In the genomic region with DNA sequence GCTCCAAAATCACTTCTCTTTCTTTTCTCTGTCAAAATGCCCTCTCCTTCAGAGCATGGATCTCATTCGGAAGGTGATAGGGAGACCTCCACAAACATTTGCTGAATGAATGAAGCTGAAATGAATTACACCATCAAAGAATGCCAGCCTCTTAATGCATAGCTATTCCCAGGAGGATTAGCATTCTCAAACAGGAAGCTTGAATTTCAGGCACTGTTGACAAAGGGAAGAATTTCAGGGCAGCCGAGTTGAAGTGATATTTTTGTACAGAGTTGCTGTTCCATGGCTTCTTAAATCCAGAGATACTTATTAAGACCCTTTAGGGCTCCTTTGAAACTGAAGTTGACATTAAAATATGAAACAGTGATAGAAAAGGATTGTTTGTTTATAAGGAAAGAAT, we compare ENCODE assay signal across 16 cellular contexts. TPM values are rescaled to one million over a fixed set of nuclear protein-coding genes. Genes with fewer than 3 reads are reported as not detected.
DNase-seq lines count a peak whose midpoint lies in the region; ATAC-seq and TF ChIP-seq lines count a peak whose summit lies in the region.
"Had no signal": no experiment of that assay in that cellular context is flagged by ENCODE, and none has a peak within 500 bp of the region (broad histone marks: within the 10 kb centered on the region; RNA-seq: fewer than 3 reads in every experiment).

No MANE protein-coding gene starts in this region.

- H3K9ac ChIP-seq in BLaER1 treated with 17β-estradiol and CSF1 and Interleukin-3, amounts not matched to agents 10 nM and 100 nM = peak overlapping the region in 8 of 11 experiments; percentile 7 to 65 (median 56); a peak in 15 of 22 replicates

- peak overlapping the region in 9 of 11 experiments; percentile 20 to 82 (median 68); a peak in 17 of 22 replicates for H3K27ac ChIP-seq in BLaER1 treated with 17β-estradiol and CSF1 and Interleukin-3, amounts not matched to agents 10 nM and 100 nM
- H3K27ac ChIP-seq in HEK293 (ENCODE audit: extremely low read depth, low read depth, low read length) = no peak overlapping the region
- H3K27ac ChIP-seq in VCaP = peak overlapping the region; percentile 100
- H3K27ac ChIP-seq: dorsolateral prefrontal cortex, skin epidermis, WERI-Rb-1 had no signal

- no peaks in the 10 kb centered on the region for H3K9me3 Mint-ChIP-seq in activated CD4-positive, alpha-beta T cell treated with anti-CD3 and anti-CD28 coated beads, Interleukin-2, amount 10 ng/mL, durations not matched to agents 7 days and 5 days
- no peaks in the 10 kb centered on the region for H3K9me3 Mint-ChIP-seq in activated T-cell treated with anti-CD3 and anti-CD28 coated beads, Interleukin-2, amount 50 U/mL, for 4 hours
- H3K9me3 Mint-ChIP-seq: activated naive CD8-positive, alpha-beta T cell treated with anti-CD3 and anti-CD28 coated beads, Interleukin-2, amount 50 U/mL, for 24 hours had no signal

- no peak for TF ChIP-seq CTCF in HEK293 (tag by site-specific recombination; IDR thresholded peaks at IDR 0.05)
- TF ChIP-seq CTCF in VCaP (conservative IDR thresholded peaks at IDR 0.05) = no peak

- H3K27ac Mint-ChIP-seq in activated CD4-positive, alpha-beta T cell treated with anti-CD3 and anti-CD28 coated beads, Interleukin-2, amount 10 ng/mL, durations not matched to agents 7 days and 5 days = no peak overlapping the region
- H3K27ac Mint-ChIP-seq: activated naive CD8-positive, alpha-beta T cell treated with anti-CD3 and anti-CD28 coated beads, Interleukin-2, amount 50 U/mL, for 24 hours; naive thymus-derived CD4-positive, alpha-beta T cell had no signal

- peaks cover 10% of the 10 kb centered on the region for H3K36me3 Mint-ChIP-seq in activated CD4-positive, alpha-beta T cell treated with anti-CD3 and anti-CD28 coated beads, Interleukin-2, amount 10 ng/mL, durations not matched to agents 7 days and 5 days (ENCODE audit: low read depth)
- no peaks in the 10 kb centered on the region for H3K36me3 Mint-ChIP-seq in activated T-cell treated with anti-CD3 and anti-CD28 coated beads, Interleukin-2, amount 50 U/mL, for 4 hours (ENCODE audit: insufficient read depth)

- no peaks in the 10 kb centered on the region for H3K4me1 Mint-ChIP-seq in activated CD4-positive, alpha-beta T cell treated with anti-CD3 and anti-CD28 coated beads, Interleukin-2, amount 10 ng/mL, durations not matched to agents 7 days and 5 days
- peaks cover 8% of the 10 kb centered on the region for H3K4me1 Mint-ChIP-seq in activated T-cell treated with anti-CD3 and anti-CD28 coated beads, Interleukin-2, amount 50 U/mL, for 4 hours (ENCODE audit: low read depth)

- peak overlapping the region; percentile 38 to 93 (median 82) for H3K4me2 ChIP-seq in BLaER1 treated with 17β-estradiol and CSF1 and Interleukin-3, amounts not matched to agents 10 nM and 100 nM

- peaks cover 62 to 82% (median 81%) of the 10 kb centered on the region in 10 experiments for H3K4me1 ChIP-seq in BLaER1 treated with 17β-estradiol and CSF1 and Interleukin-3, amounts not matched to agents 10 nM and 100 nM
- peaks cover 10% of the 10 kb centered on the region for H3K4me1 ChIP-seq in HEK293 (ENCODE audit: control insufficient read depth, insufficient read depth, low read length)

- no peaks in the 10 kb centered on the region for H3K9me3 ChIP-seq in BLaER1 treated with 17β-estradiol and CSF1 and Interleukin-3, amounts not matched to agents 10 nM and 100 nM (replicated peaks in 1 of 11)
- no peaks in the 10 kb centered on the region for H3K9me3 ChIP-seq in HEK293 (ENCODE audit: control insufficient read depth, insufficient read depth, low read depth, low read length)

- H3K4me3 ChIP-seq in BLaER1 treated with 17β-estradiol and CSF1 and Interleukin-3, amounts not matched to agents 10 nM and 100 nM = peak overlapping the region in 4 of 10 experiments; percentile 14 to 32 (median 20); a peak in 5 of 20 replicates
- H3K4me3 ChIP-seq in HEK293 (ENCODE audit: low read depth, low read length) = no peak overlapping the region
- H3K4me3 ChIP-seq: dorsolateral prefrontal cortex, skin epidermis had no signal

- no peak for ATAC-seq in GM21423 (IDR thresholded peaks at IDR 0.05; ENCODE audit: unreplicated experiment)
- ATAC-seq in activated T-cell treated with anti-CD3 and anti-CD28 coated beads, Interleukin-2, amount 50 U/mL, for 4 hours = no peak
- ATAC-seq in HG03342 (IDR thresholded peaks at IDR 0.05; ENCODE audit: unreplicated experiment) = no peak
- ATAC-seq: activated naive CD8-positive, alpha-beta T cell treated with anti-CD3 and anti-CD28 coated beads, Interleukin-2, amount 50 U/mL, for 24 hours; naive thymus-derived CD4-positive, alpha-beta T cell had no signal

- CTCF ChIA-PET in HEK293 (lab: Yijun Ruan, JAX) = interaction anchor here (0.7 to 3.2 kb wide), 7 partner anchors 18 to 87 kb away, joined by 3 to 19 read pairs (median 4); a partner anchor contains a TSS
- CTCF ChIA-PET in activated CD4-positive, alpha-beta T cell treated with anti-CD3 and anti-CD28 coated beads, Interleukin-2, amount 10 ng/mL, durations not matched to agents 7 days and 5 days (lab: Charles Lee) = interaction anchor here (0.9 to 1.3 kb wide), 4 partner anchors 8 to 83 kb away, joined by 3 to 4 read pairs (median 3); no protein-coding TSS in a partner anchor

- no peaks in the 10 kb centered on the region for H3K27me3 ChIP-seq in BLaER1 treated with 17β-estradiol and CSF1 and Interleukin-3, amounts not matched to agents 10 nM and 100 nM
- H3K27me3 ChIP-seq: dorsolateral prefrontal cortex had no signal

- no peak overlapping the region for H3K4me3 Mint-ChIP-seq in activated CD4-positive, alpha-beta T cell treated with anti-CD3 and anti-CD28 coated beads, Interleukin-2, amount 10 ng/mL, durations not matched to agents 7 days and 5 days
- H3K4me3 Mint-ChIP-seq in activated T-cell treated with anti-CD3 and anti-CD28 coated beads, Interleukin-2, amount 50 U/mL, for 4 hours = no peak overlapping the region
- H3K4me3 Mint-ChIP-seq: activated naive CD8-positive, alpha-beta T cell treated with anti-CD3 and anti-CD28 coated beads, Interleukin-2, amount 50 U/mL, for 24 hours; naive thymus-derived CD4-positive, alpha-beta T cell had no signal

- POLR2A ChIA-PET in HEK293 (lab: Yijun Ruan, JAX) = interaction anchor here (0.7 to 3.9 kb wide), 2 partner anchors 18 to 71 kb away, joined by 3 to 37 read pairs; a partner anchor contains a TSS
- POLR2A ChIA-PET in activated CD4-positive, alpha-beta T cell treated with anti-CD3 and anti-CD28 coated beads, Interleukin-2, amount 10 ng/mL, durations not matched to agents 7 days and 5 days (lab: Charles Lee) = no interaction called here

- peaks cover 3% of the 10 kb centered on the region for H3K27me3 Mint-ChIP-seq in activated CD4-positive, alpha-beta T cell treated with anti-CD3 and anti-CD28 coated beads, Interleukin-2, amount 10 ng/mL, durations not matched to agents 7 days and 5 days
- no peaks in the 10 kb centered on the region for H3K27me3 Mint-ChIP-seq in activated T-cell treated with anti-CD3 and anti-CD28 coated beads, Interleukin-2, amount 50 U/mL, for 4 hours (ENCODE audit: low read depth)
- H3K27me3 Mint-ChIP-seq: activated naive CD8-positive, alpha-beta T cell treated with anti-CD3 and anti-CD28 coated beads, Interleukin-2, amount 50 U/mL, for 24 hours; naive thymus-derived CD4-positive, alpha-beta T cell had no signal

- peaks cover 6 to 17% (median 13%) of the 10 kb centered on the region in 11 experiments for H3K36me3 ChIP-seq in BLaER1 treated with 17β-estradiol and CSF1 and Interleukin-3, amounts not matched to agents 10 nM and 100 nM
- H3K36me3 ChIP-seq in HEK293 (ENCODE audit: control insufficient read depth in 2 of 2, insufficient read depth in 1 of 2, low read length in 2 of 2) = peaks cover 0 to 7% of the 10 kb centered on the region in 2 experiments; a peak in 1 of 3 replicates
- H3K36me3 ChIP-seq: WERI-Rb-1 had no signal

- peak; percentile 62 for DNase-seq in iris pigment epithelial cell (ENCODE audit: low read depth)
- DNase-seq in activated CD4-positive, alpha-beta T cell treated with anti-CD3 and anti-CD28 coated beads, Interleukin-2, amount 10 ng/mL, durations not matched to agents 7 days and 5 days = no peak
- DNase-seq in activated T-cell treated with anti-CD3 and anti-CD28 coated beads, Interleukin-2, amount 50 U/mL, for 4 hours = no peak
- DNase-seq: activated naive CD8-positive, alpha-beta T cell treated with anti-CD3 and anti-CD28 coated beads, Interleukin-2, amount 50 U/mL, for 24 hours; dorsolateral prefrontal cortex; naive thymus-derived CD4-positive, alpha-beta T cell; NCI-H510A treated with DMSO at 0.1 percent for 48 hours; SHP77; WERI-Rb-1 had no signal

- peaks cover 0 to 14% (median 6%) of the 10 kb centered on the region in 11 experiments; a peak in 15 of 22 replicates for H4K20me1 ChIP-seq in BLaER1 treated with 17β-estradiol and CSF1 and Interleukin-3, amounts not matched to agents 10 nM and 100 nM

TF ChIP-seq in HEK293, 187 proteins besides CTCF, POLR2A, EP300 and RAD21 (continues in another document):
- TF ChIP-seq ZEB2 (tag by site-specific recombination; IDR thresholded peaks at IDR 0.05) (0 out of 2 replicates have a peak, but pooled peaks have one; percentile 33), SP3 (tag by site-specific recombination; IDR thresholded peaks at IDR 0.05) (no peak), YY2 (tag by site-specific recombination; IDR thresholded peaks at IDR 0.05) (no peak), ZBTB17 (tag by site-specific recombination; IDR thresholded peaks at IDR 0.05) (peak; percentile 46), ZNF16 (tag by site-specific recombination; IDR thresholded peaks at IDR 0.05; ENCODE audit: low read depth) (no peak)

RNA-seq across cellular contexts. Expression of a gene that starts 18.8 kb away (rescaled TPM):
- total RNA-seq in activated CD4-positive, alpha-beta T cell treated with anti-CD3 and anti-CD28 coated beads, Interleukin-2, amount 10 ng/mL, durations not matched to agents 7 days and 5 days = 10 to 100 TPM; 13.7 to 15.4 TPM
- total RNA-seq in activated T-cell treated with anti-CD3 and anti-CD28 coated beads, Interleukin-2, amount 50 U/mL, for 4 hours = 1 to 10 TPM; 3.8 to 5.2 (median 4.0) TPM

RNA-seq across cellular contexts. Expression of a gene that starts 24.7 kb away (rescaled TPM):
- total RNA-seq in activated CD4-positive, alpha-beta T cell treated with anti-CD3 and anti-CD28 coated beads, Interleukin-2, amount 10 ng/mL, durations not matched to agents 7 days and 5 days = 10 to 100 TPM; 60.8 to 70.5 TPM
- total RNA-seq in activated T-cell treated with anti-CD3 and anti-CD28 coated beads, Interleukin-2, amount 50 U/mL, for 4 hours = 10 to 100 TPM; 54.1 to 58.8 (median 55.7) TPM

RNA-seq across cellular contexts. Expression of a gene that starts 32.4 kb away (rescaled TPM):
- under 1 TPM; 0.35 to 0.44 TPM for total RNA-seq in activated CD4-positive, alpha-beta T cell treated with anti-CD3 and anti-CD28 coated beads, Interleukin-2, amount 10 ng/mL, durations not matched to agents 7 days and 5 days
- not detected for total RNA-seq in activated T-cell treated with anti-CD3 and anti-CD28 coated beads, Interleukin-2, amount 50 U/mL, for 4 hours
- total RNA-seq: HT1080 had no signal
